Comparison of ENCODE assay signal across 8 cellular contexts in genomic region chr12:64796205-64796845, GRCh38. TPM values are rescaled to one million over a fixed set of nuclear protein-coding genes. Genes with fewer than 3 reads are reported as not detected.
DNase-seq lines count a peak whose midpoint lies in the region; ATAC-seq, FAIRE-seq and TF ChIP-seq lines count a peak whose summit lies in the region.

No MANE protein-coding gene starts in this region.

- H3K4me1 Mint-ChIP-seq in activated T-helper 2 cell treated with anti-CD3 and anti-CD28 coated beads, Interferon-gamma antibody, Interleukin-2, Interleukin-4, amounts not matched to agents 10 μg/mL and 5 μg/mL and 100 μg/mL, durations not matched to agents 14 hours and 24 hours and 36 hours (ENCODE audit: low read depth) = peaks cover 1% of the 10 kb centered on the region
- H3K4me1 Mint-ChIP-seq in progenitor cell of endocrine pancreas (ENCODE audit: low read depth) = peaks cover 13% of the 10 kb centered on the region

- no peak overlapping the region for H3K27ac Mint-ChIP-seq in activated T-helper 2 cell treated with anti-CD3 and anti-CD28 coated beads, Interferon-gamma antibody, Interleukin-2, Interleukin-4, amounts not matched to agents 10 μg/mL and 5 μg/mL and 100 μg/mL, durations not matched to agents 14 hours and 24 hours and 36 hours
- H3K27ac Mint-ChIP-seq in progenitor cell of endocrine pancreas = peak overlapping the region; percentile 60

- H3K36me3 Mint-ChIP-seq in activated T-helper 2 cell treated with anti-CD3 and anti-CD28 coated beads, Interferon-gamma antibody, Interleukin-2, Interleukin-4, amounts not matched to agents 10 μg/mL and 5 μg/mL and 100 μg/mL, durations not matched to agents 14 hours and 24 hours and 36 hours (ENCODE audit: low read depth) = no peaks in the 10 kb centered on the region
- H3K36me3 Mint-ChIP-seq in progenitor cell of endocrine pancreas (ENCODE audit: insufficient read depth) = no peaks in the 10 kb centered on the region

- peaks cover 38% of the 10 kb centered on the region for H3K27me3 Mint-ChIP-seq in activated T-helper 2 cell treated with anti-CD3 and anti-CD28 coated beads, Interferon-gamma antibody, Interleukin-2, Interleukin-4, amounts not matched to agents 10 μg/mL and 5 μg/mL and 100 μg/mL, durations not matched to agents 14 hours and 24 hours and 36 hours (ENCODE audit: low read depth)
- H3K27me3 Mint-ChIP-seq in progenitor cell of endocrine pancreas = peaks cover 5% of the 10 kb centered on the region

- H3K9me3 Mint-ChIP-seq in activated T-helper 2 cell treated with anti-CD3 and anti-CD28 coated beads, Interferon-gamma antibody, Interleukin-2, Interleukin-4, amounts not matched to agents 10 μg/mL and 5 μg/mL and 100 μg/mL, durations not matched to agents 14 hours and 24 hours and 36 hours = no peaks in the 10 kb centered on the region
- no peaks in the 10 kb centered on the region for H3K9me3 Mint-ChIP-seq in progenitor cell of endocrine pancreas (ENCODE audit: low read depth)

- no peak for ATAC-seq in HG02970 (IDR thresholded peaks at IDR 0.05; ENCODE audit: low FRiP score, unreplicated experiment)

- intact Hi-C loops in activated T-helper 2 cell treated with anti-CD3 and anti-CD28 coated beads, Interferon-gamma antibody, Interleukin-2, Interleukin-4, amounts not matched to agents 10 μg/mL and 5 μg/mL and 100 μg/mL, durations not matched to agents 14 hours and 24 hours and 36 hours (cut with micrococcal nuclease) = loop anchor here (1.0 to 5.0 kb wide), 2 partner anchors 91 to 327 kb away; no protein-coding TSS in a partner anchor

- TF ChIP-seq CTCF in progenitor cell of endocrine pancreas (IDR thresholded peaks at IDR 0.05; ENCODE audit: unreplicated experiment) = peak; percentile 91

- TF ChIP-seq POLR2A in H54 (IDR thresholded peaks at IDR 0.05; ENCODE audit: low read depth, low read length) = no peak

- peak; percentile 67 for DNase-seq in GM04504 (ENCODE audit: low read depth)
- DNase-seq in H54 (ENCODE audit: insufficient read length, low spot score) = peak; percentile 62
- DNase-seq in Kasumi-1 (lab: John Stamatoyannopoulos, UW) = peak; percentile 88 to 96
- DNase-seq in OCI-M1 (lab: John Stamatoyannopoulos, UW) = peak; percentile 93
- DNase-seq in activated T-helper 2 cell treated with anti-CD3 and anti-CD28 coated beads, Interferon-gamma antibody, Interleukin-2, Interleukin-4, amounts not matched to agents 10 μg/mL and 5 μg/mL and 100 μg/mL, durations not matched to agents 14 hours and 24 hours and 36 hours (ENCODE audit: low spot score) = peak; percentile 35
- DNase-seq in germinal center (ENCODE audit: low spot score) = peak; percentile 62
- DNase-seq in progenitor cell of endocrine pancreas (ENCODE audit: low spot score, unreplicated experiment) = peak; percentile 29

- H3K4me3 Mint-ChIP-seq in activated T-helper 2 cell treated with anti-CD3 and anti-CD28 coated beads, Interferon-gamma antibody, Interleukin-2, Interleukin-4, amounts not matched to agents 10 μg/mL and 5 μg/mL and 100 μg/mL, durations not matched to agents 14 hours and 24 hours and 36 hours (ENCODE audit: low read depth) = no peak overlapping the region
- H3K4me3 Mint-ChIP-seq in progenitor cell of endocrine pancreas (ENCODE audit: low read depth) = no peak overlapping the region

- peak; percentile 86 for FAIRE-seq in H54 (lab: Jason Lieb, UNC)

RNA-seq across cellular contexts. Expression of gene TBC1D30, which starts 28.1 kb away (rescaled TPM):
- 0.84 and 0.90 TPM in 2 replicates for total RNA-seq in activated T-helper 2 cell treated with anti-CD3 and anti-CD28 coated beads, Interferon-gamma antibody, Interleukin-2, Interleukin-4, amounts not matched to agents 10 μg/mL and 5 μg/mL and 100 μg/mL, durations not matched to agents 14 hours and 24 hours and 36 hours
- total RNA-seq in progenitor cell of endocrine pancreas = 3.0 and 3.4 TPM in 2 replicates

RNA-seq across cellular contexts. Expression of gene GNS, which starts 37.1 kb away (rescaled TPM):
- total RNA-seq in activated T-helper 2 cell treated with anti-CD3 and anti-CD28 coated beads, Interferon-gamma antibody, Interleukin-2, Interleukin-4, amounts not matched to agents 10 μg/mL and 5 μg/mL and 100 μg/mL, durations not matched to agents 14 hours and 24 hours and 36 hours = 33.9 and 38.2 TPM in 2 replicates
- total RNA-seq in progenitor cell of endocrine pancreas = 71.5 and 78.8 TPM in 2 replicates

Comparison
In these comparisons a context has a peak if more than half of its experiments do, and no peak if none do; other contexts are left out.
1. DNase-seq: peak in every context shown above with its lines; median percentile 93 in OCI-M1; 92 in Kasumi-1; 67 in GM04504; 62 in H54; 62 in germinal center; 35 in activated T-helper 2 cell treated with anti-CD3 and anti-CD28 coated beads, Interferon-gamma antibody, Interleukin-2, Interleukin-4, amounts not matched to agents 10 μg/mL and 5 μg/mL and 100 μg/mL, durations not matched to agents 14 hours and 24 hours and 36 hours; 29 in progenitor cell of endocrine pancreas.